1 cellular context compared by ENCODE assay signal in genomic region chr6:56927538-56928453, GRCh38.
TF ChIP-seq lines count a peak whose summit lies in the region.

No MANE protein-coding gene starts in this region.

TF ChIP-seq in endothelial cell of umbilical vein, 7 proteins besides CTCF, POLR2A, EP300 and RAD21:
- TF ChIP-seq EZH2 (IDR thresholded peaks at IDR 0.05; ENCODE audit: borderline replicate concordance, low read depth, low read length, severe bottlenecking) (no peak), FOS (IDR thresholded peaks at IDR 0.05; ENCODE audit: borderline replicate concordance, insufficient read depth, low read length) (peak; percentile 23)
